8 cellular contexts compared by ENCODE assay signal in genomic region chr12:51028126-51028810, GRCh38. TPM values are rescaled to one million over a fixed set of nuclear protein-coding genes. Genes with fewer than 3 reads are reported as not detected.
DNase-seq lines count a peak whose midpoint lies in the region; ATAC-seq and TF ChIP-seq lines count a peak whose summit lies in the region.

No MANE protein-coding gene starts in this region.

- TF ChIP-seq CTCF in Peyer's patch (IDR thresholded peaks at IDR 0.05): peak in 3 of 6 experiments; percentile 49 to 69 (median 56)
- peak in 52 of 56 donors; percentile 20 to 77 (median 54) for TF ChIP-seq CTCF in dorsolateral prefrontal cortex (IDR thresholded peaks at IDR 0.05 in 54 of 56, conservative IDR thresholded peaks at IDR 0.05 in 2 of 56; ENCODE audit: low read depth in 1 of 56, partially characterized antibody in 56 of 56)

- no peak for TF ChIP-seq POLR2A in Peyer's patch (IDR thresholded peaks at IDR 0.05)

- H3K27ac Mint-ChIP-seq in IgD-negative memory B cell: peak overlapping the region in 1 of 3 donors; percentile 66
- peak overlapping the region in 8 of 10 donors; percentile 24 to 89 (median 65) for H3K27ac Mint-ChIP-seq in naive thymus-derived CD8-positive, alpha-beta T cell

- H3K27me3 ChIP-seq in Peyer's patch: no peaks in the 10 kb centered on the region
- no peaks in the 10 kb centered on the region for H3K27me3 ChIP-seq in dorsolateral prefrontal cortex

- POLR2A ChIA-PET in naive thymus-derived CD8-positive, alpha-beta T cell (lab: Charles Lee): interaction anchor here (0.6 to 4.4 kb wide), 4 partner anchors 9 to 264 kb away, joined by 3 to 41 read pairs (median 8); partner anchors contain the start of gene ATF1

- no peaks in the 10 kb centered on the region for H3K36me3 ChIP-seq in Peyer's patch

- H3K9me3 ChIP-seq in Peyer's patch: no peaks in the 10 kb centered on the region

- H3K4me3 ChIP-seq in Peyer's patch (peak overlapping the region in 2 of 4 donors; percentile 31 to 33), dorsolateral prefrontal cortex (no peak overlapping the region)

- peak; percentile 70 for DNase-seq in EH (ENCODE audit: low read depth)
- peak in 2 of 3 donors; percentile 59 to 65 for DNase-seq in Peyer's patch
- DNase-seq in dorsolateral prefrontal cortex: peak in 1 of 10 donors; percentile 46
- DNase-seq in naive thymus-derived CD8-positive, alpha-beta T cell: peak in 4 of 10 donors; percentile 9 to 41 (median 21)
- no peak for DNase-seq in inferior parietal cortex (ENCODE audit: extremely low spot score)

- no peaks in the 10 kb centered on the region for H3K9me3 Mint-ChIP-seq in IgD-negative memory B cell
- no peaks in the 10 kb centered on the region for H3K9me3 Mint-ChIP-seq in naive thymus-derived CD8-positive, alpha-beta T cell

- H3K4me1 ChIP-seq in Peyer's patch: peaks cover 0 to 20% (median 8%) of the 10 kb centered on the region in 4 donors

- peak overlapping the region in 3 of 4 donors; percentile 21 to 75 (median 75) for H3K27ac ChIP-seq in Peyer's patch
- H3K27ac ChIP-seq in dorsolateral prefrontal cortex: peak overlapping the region in 3 of 59 donors; percentile 12 to 36 (median 31)

- peak overlapping the region in 3 of 4 donors; percentile 60 to 86 (median 78) for H3K4me3 Mint-ChIP-seq in IgD-negative memory B cell
- peak overlapping the region in 9 of 10 donors; percentile 13 to 82 (median 50) for H3K4me3 Mint-ChIP-seq in naive thymus-derived CD8-positive, alpha-beta T cell

- H3K36me3 Mint-ChIP-seq in IgD-negative memory B cell: no peaks in the 10 kb centered on the region
- H3K36me3 Mint-ChIP-seq in naive thymus-derived CD8-positive, alpha-beta T cell: no peaks in the 10 kb centered on the region

- H3K27me3 Mint-ChIP-seq in IgD-negative memory B cell: peaks cover 3% of the 10 kb centered on the region
- H3K27me3 Mint-ChIP-seq in naive thymus-derived CD8-positive, alpha-beta T cell: no peaks in the 10 kb centered on the region

- ATAC-seq in naive thymus-derived CD8-positive, alpha-beta T cell: no peak
- ATAC-seq in GM18520 (IDR thresholded peaks at IDR 0.05; ENCODE audit: unreplicated experiment) (no peak), HG02852 (IDR thresholded peaks at IDR 0.05; ENCODE audit: unreplicated experiment) (no peak)

- intact Hi-C loops in dorsolateral prefrontal cortex (cut with DNase I): loop anchor here in 1 of 2 donors (5.0 to 10.0 kb wide), 3 partner anchors 103 to 314 kb away; a partner anchor contains a TSS

- peaks cover 22 to 25% (median 22%) of the 10 kb centered on the region in 3 donors for H3K4me1 Mint-ChIP-seq in IgD-negative memory B cell
- H3K4me1 Mint-ChIP-seq in naive thymus-derived CD8-positive, alpha-beta T cell: peaks cover 30 to 48% (median 42%) of the 10 kb centered on the region in 4 donors

RNA-seq across cellular contexts. Expression of gene SLC11A2, which starts 2.1 kb away (rescaled TPM):
- 8.2 TPM for polyA plus RNA-seq in IgD-negative memory B cell
- total RNA-seq in Peyer's patch (10 to 100 TPM; 37.1 to 57.4 (median 50.0) TPM), dorsolateral prefrontal cortex (100 to 1,000 TPM in 69 of 120 experiments, 10 to 100 TPM in 51; 65.0 to 180 (median 103) TPM)
- total RNA-seq in naive thymus-derived CD8-positive, alpha-beta T cell: 10 to 100 TPM; 66.0 to 70.2 TPM
- 10 to 100 TPM in 1 of 3 donors, 1 to 10 TPM in 2; 6.9 to 17.2 (median 9.0) TPM for polyA plus RNA-seq in naive thymus-derived CD8-positive, alpha-beta T cell

RNA-seq across cellular contexts. Expression of gene LETMD1, which starts 19.9 kb away (rescaled TPM):
- polyA plus RNA-seq in IgD-negative memory B cell: 25.7 TPM
- total RNA-seq in Peyer's patch (100 to 1,000 TPM in 2 of 4 donors, 10 to 100 TPM in 2; 55.3 to 155 (median 91.4) TPM), dorsolateral prefrontal cortex (10 to 100 TPM; 43.1 to 97.4 (median 70.1) TPM)
- total RNA-seq in naive thymus-derived CD8-positive, alpha-beta T cell: 10 to 100 TPM; 88.4 to 91.2 TPM
- 10 to 100 TPM; 30.1 to 36.3 (median 30.9) TPM for polyA plus RNA-seq in naive thymus-derived CD8-positive, alpha-beta T cell

RNA-seq across cellular contexts. Expression of gene CSRNP2, which starts 55.1 kb away (rescaled TPM):
- polyA plus RNA-seq in IgD-negative memory B cell: 4.6 TPM
- total RNA-seq in Peyer's patch (10 to 100 TPM; 17.8 to 23.1 (median 21.1) TPM), dorsolateral prefrontal cortex (10 to 100 TPM; 42.6 to 96.4 (median 71.8) TPM)
- total RNA-seq in naive thymus-derived CD8-positive, alpha-beta T cell: 10 to 100 TPM; 27.8 to 35.2 TPM
- 1 to 10 TPM; 2.7 to 3.6 (median 2.7) TPM for polyA plus RNA-seq in naive thymus-derived CD8-positive, alpha-beta T cell
